19 cellular contexts compared by ENCODE assay signal in the genomic region with DNA sequence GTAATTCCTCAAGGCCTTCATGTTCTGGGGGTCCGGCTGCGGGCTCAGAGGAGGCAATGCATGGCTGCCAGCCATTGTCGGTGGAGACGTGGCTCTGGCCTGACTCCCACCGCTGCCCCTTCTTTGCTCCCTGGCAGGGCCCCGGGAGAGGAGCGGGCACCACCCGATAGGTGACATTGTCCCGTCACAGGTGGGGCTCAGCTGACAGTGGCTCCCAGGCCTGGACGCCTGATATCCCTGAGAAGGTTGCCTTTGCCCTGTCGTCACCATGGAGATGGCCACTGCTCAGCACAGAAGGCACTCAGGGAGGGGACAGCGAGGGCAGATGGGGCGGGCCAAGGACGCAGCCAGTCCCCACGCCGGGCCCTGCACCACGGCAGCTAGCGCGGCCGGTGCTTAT.
"Had no signal": no experiment of that assay in that cellular context is flagged by ENCODE, and none has a peak within 500 bp of the region (broad histone marks: within the 10 kb centered on the region; RNA-seq: fewer than 3 reads in every experiment).

No MANE protein-coding gene starts in this region.

- H3K4me1 Mint-ChIP-seq: immature natural killer cell, naive B cell had no signal

- H3K27ac Mint-ChIP-seq: immature natural killer cell, mesothelial cell of epicardium, naive B cell had no signal

- DNase-seq: dermis blood vessel endothelial cell; dorsolateral prefrontal cortex; effector CD4-positive, alpha-beta T cell; effector memory CD4-positive, alpha-beta T cell; foreskin keratinocyte; heart left ventricle; hypothalamus; immature natural killer cell; islet precursor cell; kidney; kidney glomerular epithelial cell; left colon; left lung; left ventricle myocardium superior; lower lobe of right lung; mesenchymal stem cell; mucosa of descending colon; naive B cell had no signal

- H3K36me3 Mint-ChIP-seq: immature natural killer cell, mesothelial cell of epicardium, naive B cell had no signal

- H3K4me3 Mint-ChIP-seq: immature natural killer cell, mesothelial cell of epicardium, naive B cell had no signal

- H3K9me3 Mint-ChIP-seq: immature natural killer cell, mesothelial cell of epicardium had no signal
